In genomic region chr11:8872017-8872416, GRCh38 we compare ENCODE assay signal across 11 cellular contexts. TPM values are rescaled to one million over a fixed set of nuclear protein-coding genes. Genes with fewer than 3 reads are reported as not detected.
A peak's percentile ranks its signal among the peaks of the same experiment; 100 is the strongest.
DNase-seq lines count a peak whose midpoint lies in the region; ATAC-seq and TF ChIP-seq lines count a peak whose summit lies in the region.
"Had no signal": no experiment of that assay in that cellular context is flagged by ENCODE, and none has a peak within 500 bp of the region (broad histone marks: within the 10 kb centered on the region; RNA-seq: fewer than 3 reads in every experiment).

No MANE protein-coding gene starts in this region.

- peak overlapping the region; percentile 65 for H3K4me3 Mint-ChIP-seq in activated B cell treated with CpG ODN at 0.5 μM for 24 hours
- no peak overlapping the region for H3K4me3 Mint-ChIP-seq in activated CD4-positive, alpha-beta T cell treated with anti-CD3 and anti-CD28 coated beads, Interleukin-2, amount 10 ng/mL, durations not matched to agents 24 days and 14 days

- H4K8ac ChIP-seq in IMR-90 (ENCODE audit: low read depth in 2 of 2, low read length in 2 of 2) = peak overlapping the region; percentile 12 to 69; a peak in 2 of 4 replicates

- POLR2A ChIA-PET in IMR-90 (lab: Charles Lee; ENCODE audit: unreplicated experiment) (interaction anchor here (0.9 to 1.7 kb wide), 3 partner anchors 39 to 87 kb away, joined by 3 to 6 read pairs (median 3); a partner anchor contains a TSS), activated B cell treated with CpG ODN at 0.5 μM for 24 hours (lab: Charles Lee) (no interaction called here)

- H2AFZ ChIP-seq in IMR-90 (replicated peaks; ENCODE audit: low read length, poor library complexity) = no peak overlapping the region

- H3K9me3 Mint-ChIP-seq in activated B cell treated with CpG ODN at 0.5 μM for 24 hours = no peaks in the 10 kb centered on the region
- H3K9me3 Mint-ChIP-seq in activated CD4-positive, alpha-beta T cell treated with anti-CD3 and anti-CD28 coated beads, Interleukin-2, amount 10 ng/mL, durations not matched to agents 24 days and 14 days = no peaks in the 10 kb centered on the region

- H3K4me2 ChIP-seq in IMR-90 (ENCODE audit: low read depth, low read length) = peak overlapping the region; percentile 84

- peak overlapping the region; percentile 34; the same call in 1 of the 2 replicates for H3K23ac ChIP-seq in IMR-90 (ENCODE audit: low read depth, low read length)

- peak overlapping the region; percentile 77 for H2BK5ac ChIP-seq in IMR-90 (ENCODE audit: low read depth, low read length, poor library complexity, severe bottlenecking)

- no peaks in the 10 kb centered on the region for H3K27me3 ChIP-seq in IMR-90 (ENCODE audit: control insufficient read depth, insufficient read depth, low read length)
- peaks cover 0 to 41% (median 14%) of the 10 kb centered on the region in 7 donors for H3K27me3 ChIP-seq in spleen (replicated peaks in 1 of 7)

- H3K4me3 ChIP-seq in IMR-90 (ENCODE audit: insufficient read depth, low read depth, low read length) (no peak overlapping the region), mesodermal cell (ENCODE audit: extremely low read depth, insufficient read depth, low read length, poor library complexity, severe bottlenecking) (no peak overlapping the region), spleen (no peak overlapping the region)
- H3K4me3 ChIP-seq: K562 had no signal

- peak overlapping the region; percentile 1; the same call in 1 of the 2 replicates for H4K5ac ChIP-seq in IMR-90 (ENCODE audit: low read depth, low read length)

- H3K27ac ChIP-seq in IMR-90 (ENCODE audit: insufficient read depth, low read length) (peak overlapping the region; percentile 48; the same call in 1 of the 2 replicates), mesodermal cell (ENCODE audit: low read depth, low read length, severe bottlenecking) (peak overlapping the region; percentile 92), spleen (peak overlapping the region; percentile 54 to 92 (median 86))

- intact Hi-C loops in IMR-90 (cut with micrococcal nuclease) (loop anchor here (5.0 kb wide), 3 partner anchors 35 to 155 kb away; partner anchors contain the start of gene TMEM9B), activated B cell treated with CpG ODN at 0.5 μM for 24 hours (cut with micrococcal nuclease) (loop anchor here (5.0 kb wide), 1 partner anchor 40 kb away; no protein-coding TSS in a partner anchor), spleen (cut with DNase I; ENCODE audit: low total_unique reads) (no loop called here)
- intact Hi-C loops in activated CD4-positive, alpha-beta T cell treated with anti-CD3 and anti-CD28 coated beads, Interleukin-2, amount 10 ng/mL, durations not matched to agents 24 days and 14 days (cut with micrococcal nuclease) = no loop called here

- H3K14ac ChIP-seq in IMR-90 (replicated peaks; ENCODE audit: low read depth, low read length) = 0 out of 2 replicates have a peak overlapping the region, but pooled peaks have one; percentile 1

- H3K4me1 Mint-ChIP-seq in activated B cell treated with CpG ODN at 0.5 μM for 24 hours = peaks cover 25% of the 10 kb centered on the region
- peaks cover 7% of the 10 kb centered on the region for H3K4me1 Mint-ChIP-seq in activated CD4-positive, alpha-beta T cell treated with anti-CD3 and anti-CD28 coated beads, Interleukin-2, amount 10 ng/mL, durations not matched to agents 24 days and 14 days

- H2AK9ac ChIP-seq in IMR-90 (replicated peaks; ENCODE audit: low read depth, low read length, poor library complexity) = no peak overlapping the region

- BruUV-seq in IMR-90 (replicated peaks; lab: Mats Ljungman, UMichigan) = no TSS peak

- H3K36me3 ChIP-seq in IMR-90 (ENCODE audit: control insufficient read depth, insufficient read depth, low read length) (no peaks in the 10 kb centered on the region), mesodermal cell (ENCODE audit: control insufficient read depth, insufficient read depth, low read length) (peaks cover 3% of the 10 kb centered on the region), spleen (no peaks in the 10 kb centered on the region)

- peaks cover 10% of the 10 kb centered on the region for H3K4me1 ChIP-seq in IMR-90 (ENCODE audit: control insufficient read depth, insufficient read depth, low read length)
- peaks cover 14% of the 10 kb centered on the region for H3K4me1 ChIP-seq in mesodermal cell (ENCODE audit: control insufficient read depth, insufficient read depth, low read length, poor library complexity, severe bottlenecking)
- H3K4me1 ChIP-seq in spleen = peaks cover 3 to 52% (median 29%) of the 10 kb centered on the region in 6 donors

- in situ Hi-C loops in IMR-90 (cut with MboI; ENCODE audit: low sequenced_read_pairs) = no loop called here

- H2BK15ac ChIP-seq in IMR-90 (ENCODE audit: low read depth, low read length) = no peak overlapping the region

- CTCF ChIA-PET in IMR-90 (lab: Yijun Ruan, JAX) = interaction anchor here (1.4 kb wide), 1 partner anchor 33 kb away, joined by 4 read pairs; no protein-coding TSS in a partner anchor
- CTCF ChIA-PET in activated B cell treated with CpG ODN at 0.5 μM for 24 hours (lab: Charles Lee) = no interaction called here

- TF ChIP-seq POLR2A in IMR-90 (IDR thresholded peaks at IDR 0.05; ENCODE audit: low read depth, low read length) (no peak), spleen (IDR thresholded peaks at IDR 0.05) (no peak)

- peaks cover 3 to 37% of the 10 kb centered on the region in 2 experiments; a peak in 3 of 4 replicates for H3K79me1 ChIP-seq in IMR-90 (ENCODE audit: low read depth in 1 of 2, low read length in 2 of 2)

- no peak for DNase-seq in IMR-90
- DNase-seq in activated B cell treated with CpG ODN at 0.5 μM for 24 hours = no peak
- DNase-seq in spleen = no peak
- DNase-seq in omental fat pad (ENCODE audit: low spot score) = no peak
- DNase-seq in activated CD4-positive, alpha-beta T cell treated with anti-CD3 and anti-CD28 coated beads, Interleukin-2, amount 10 ng/mL, durations not matched to agents 24 days and 14 days = no peak
- DNase-seq: effector memory CD4-positive, alpha-beta T cell; NCI-H774 had no signal

- H3K9me3 ChIP-seq in IMR-90 (ENCODE audit: control insufficient read depth, insufficient read depth, low read length) (no peaks in the 10 kb centered on the region), mesodermal cell (ENCODE audit: control insufficient read depth, low read length) (no peaks in the 10 kb centered on the region), spleen (no peaks in the 10 kb centered on the region)

- H3K27me3 Mint-ChIP-seq in activated B cell treated with CpG ODN at 0.5 μM for 24 hours = peaks cover 22% of the 10 kb centered on the region
- peaks cover 41% of the 10 kb centered on the region for H3K27me3 Mint-ChIP-seq in activated CD4-positive, alpha-beta T cell treated with anti-CD3 and anti-CD28 coated beads, Interleukin-2, amount 10 ng/mL, durations not matched to agents 24 days and 14 days

- peaks cover 8% of the 10 kb centered on the region for H3K9me1 ChIP-seq in IMR-90 (ENCODE audit: insufficient read depth, low read length)

- H3K27ac Mint-ChIP-seq in activated B cell treated with CpG ODN at 0.5 μM for 24 hours = no peak overlapping the region
- H3K27ac Mint-ChIP-seq in activated CD4-positive, alpha-beta T cell treated with anti-CD3 and anti-CD28 coated beads, Interleukin-2, amount 10 ng/mL, durations not matched to agents 24 days and 14 days = no peak overlapping the region

- TF ChIP-seq CTCF in IMR-90 (conservative IDR thresholded peaks at IDR 0.05; ENCODE audit: low read depth, low read length) (no peak), activated B cell treated with CpG ODN at 0.5 μM for 24 hours (IDR thresholded peaks at IDR 0.05) (no peak), spleen (IDR thresholded peaks at IDR 0.05 in 8 of 11, conservative IDR thresholded peaks at IDR 0.05 in 3 of 11) (no peak), omental fat pad (IDR thresholded peaks at IDR 0.05) (no peak)

- no peak overlapping the region for H2AK5ac ChIP-seq in IMR-90 (ENCODE audit: low read depth, low read length)

- ATAC-seq in IMR-90 (ENCODE audit: low read depth) = no peak
- no peak for ATAC-seq in activated B cell treated with CpG ODN at 0.5 μM for 24 hours (ENCODE audit: low read depth)
- no peak for ATAC-seq in HG02840 (IDR thresholded peaks at IDR 0.05; ENCODE audit: low FRiP score, unreplicated experiment)
- no peak for ATAC-seq in omental fat pad (ENCODE audit: low FRiP score)
- ATAC-seq: activated CD4-positive, CD25-positive, alpha-beta regulatory T cell treated with anti-CD3 and anti-CD28 coated beads, Interleukin-2, amount 50 U/mL, for 24 hours; K562 had no signal

- H3K4ac ChIP-seq in IMR-90 (ENCODE audit: low read depth, low read length) = peak overlapping the region; percentile 52

- dilution Hi-C loops in IMR-90 (cut with HindIII; ENCODE audit: low sequenced_read_pairs, unreplicated experiment) = no loop called here

- no peak overlapping the region for H2BK20ac ChIP-seq in IMR-90 (ENCODE audit: low read depth, low read length)

- H3K18ac ChIP-seq in IMR-90 (ENCODE audit: low read depth, low read length) = 0 out of 2 replicates have a peak overlapping the region, but pooled peaks have one; percentile 1

- H4K20me1 ChIP-seq in IMR-90 (ENCODE audit: insufficient read depth, low read length) = peaks cover 11% of the 10 kb centered on the region; the same call in 1 of the 2 replicates

- 0 out of 2 replicates have a peak overlapping the region, but pooled peaks have one; percentile 76 for H3K9ac ChIP-seq in IMR-90 (ENCODE audit: low read depth, low read length)

- 100% methylated on average over 2 of the region's 6 CpGs; no CpG with 5 or more reads in 1 of the 2 experiments for WGBS in IMR-90 (ENCODE audit: extremely low coverage in 2 of 2, insufficient read length in 1 of 2), 2 experiments
- WGBS in mesodermal cell (ENCODE audit: insufficient coverage in 2 of 2), 2 experiments = 85 to 91% methylated on average over 5 to 6 of the region's 6 CpGs
- WGBS in spleen, 5 donors = 84 to 89% (median 84%) methylated on average over 6 of the region's 6 CpGs

- H3K56ac ChIP-seq in IMR-90 (ENCODE audit: extremely low read depth, insufficient read depth, low read length) = no peak overlapping the region

- H2BK120ac ChIP-seq in IMR-90 (ENCODE audit: low read depth, low read length) = peak overlapping the region; percentile 8

- no peak for TF ChIP-seq RAD21 in IMR-90 (IDR thresholded peaks at IDR 0.05; ENCODE audit: low read length)

- no peak overlapping the region for H4K91ac ChIP-seq in IMR-90 (ENCODE audit: insufficient read depth, low read depth, low read length)

- H3K36me3 Mint-ChIP-seq in activated B cell treated with CpG ODN at 0.5 μM for 24 hours (ENCODE audit: low read depth) = no peaks in the 10 kb centered on the region
- no peaks in the 10 kb centered on the region for H3K36me3 Mint-ChIP-seq in activated CD4-positive, alpha-beta T cell treated with anti-CD3 and anti-CD28 coated beads, Interleukin-2, amount 10 ng/mL, durations not matched to agents 24 days and 14 days (ENCODE audit: low read depth)

RNA-seq across cellular contexts. Expression of gene AKIP1, which starts 39.0 kb away (rescaled TPM):
- 27.8 and 33.9 TPM in 2 replicates for total RNA-seq in IMR-90 (2012; rRNA removed)
- 30.6 and 36.0 TPM in 2 replicates for polyA plus RNA-seq in IMR-90 (2012; rRNA removed)
- 41.0 and 45.6 TPM in 2 replicates for polyA plus RNA-seq in IMR-90 (2012; cell fraction: cytosol; rRNA removed)
- 18.1 and 30.7 TPM in 2 replicates for polyA plus RNA-seq in IMR-90 (2012; cell fraction: nucleus; rRNA removed; ENCODE audit: low replicate concordance)
- 7.1 and 9.0 TPM in 2 replicates for total RNA-seq in activated B cell treated with CpG ODN at 0.5 μM for 24 hours
- 22.7 TPM for polyA plus RNA-seq in mesodermal cell (2013, experiment 1 of 2)
- 20.2 TPM for polyA plus RNA-seq in mesodermal cell (2013, experiment 2 of 2)
- 10 to 100 TPM; 17.7 to 33.6 (median 26.6) TPM for total RNA-seq in spleen
- polyA plus RNA-seq in spleen = 10 to 100 TPM in 2 of 3 donors, 1 to 10 TPM in 1; 9.8 to 25.3 (median 17.0) TPM
- 10 to 100 TPM; 13.1 to 32.0 (median 19.8) TPM for total RNA-seq in omental fat pad
- 25.1 and 31.7 TPM in 2 replicates for total RNA-seq in activated CD4-positive, alpha-beta T cell treated with anti-CD3 and anti-CD28 coated beads, Interleukin-2, amount 10 ng/mL, durations not matched to agents 24 days and 14 days

Comparison
In these comparisons a context has a peak if more than half of its experiments do, and no peak if none do; other contexts are left out.
1. intact Hi-C loops: an anchor here in IMR-90 (5.0 kb wide) and activated B cell treated with CpG ODN at 0.5 μM for 24 hours (5.0 kb wide); none called in spleen and activated CD4-positive, alpha-beta T cell treated with anti-CD3 and anti-CD28 coated beads, Interleukin-2, amount 10 ng/mL, durations not matched to agents 24 days and 14 days.